Comparison of ENCODE assay signal across 17 cellular contexts in the genomic region with DNA sequence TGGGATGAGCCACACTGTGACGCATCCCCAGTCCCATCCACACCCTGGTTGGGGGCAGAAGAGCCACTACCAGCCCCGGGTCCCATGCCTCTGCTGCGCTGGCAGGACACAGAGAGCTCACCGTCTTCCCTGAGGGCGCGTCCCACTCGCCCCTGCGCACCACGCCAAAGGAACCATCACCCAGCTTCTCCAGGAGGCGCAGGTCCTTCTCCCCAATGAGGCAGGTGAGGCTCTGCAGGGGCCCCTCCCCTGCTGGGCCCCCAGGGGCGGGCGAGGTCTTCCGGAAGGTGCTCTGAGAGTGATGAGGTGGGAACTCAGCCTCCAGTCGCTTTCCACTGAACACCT.
"Had no signal": no experiment of that assay in that cellular context is flagged by ENCODE, and none has a peak within 500 bp of the region (broad histone marks: within the 10 kb centered on the region; RNA-seq: fewer than 3 reads in every experiment).

No MANE protein-coding gene starts in this region.

- H3K9me3 ChIP-seq: gastroesophageal sphincter, left lung, suprapubic skin had no signal

- H3K27me3 ChIP-seq: gastroesophageal sphincter, left lung, suprapubic skin had no signal

- H3K27me3 Mint-ChIP-seq: activated CD4-positive, alpha-beta T cell treated with anti-CD3 and anti-CD28 coated beads, Interleukin-2, amount 10 ng/mL, durations not matched to agents 7 days and 5 days; brain; naive thymus-derived CD8-positive, alpha-beta T cell; stimulated activated naive CD8-positive, alpha-beta T cell treated with anti-CD3 and anti-CD28 coated beads, Interleukin-15, amount 100 ng/mL, for 72 hours; type B pancreatic cell had no signal

- H3K27ac ChIP-seq: suprapubic skin had no signal

- H3K9ac ChIP-seq: parathyroid adenoma had no signal

- H3K27ac Mint-ChIP-seq: activated CD4-positive, alpha-beta T cell treated with anti-CD3 and anti-CD28 coated beads, Interleukin-2, amount 10 ng/mL, durations not matched to agents 7 days and 5 days; activated CD8-positive, alpha-beta T cell treated with anti-CD3 and anti-CD28 coated beads, Interleukin-2, amount 10 ng/mL, durations not matched to agents 7 days and 5 days; activated naive CD4-positive, alpha-beta T cell treated with anti-CD3 and anti-CD28 coated beads for 36 hours; T-helper 1 cell treated with Interleukin-12 subunit alpha and Interleukin-12 subunit beta and Interleukin-4 antibody, amounts not matched to agents 30 μg/mL and 1 μg/mL, for 36 hours; type B pancreatic cell had no signal

- H3K36me3 Mint-ChIP-seq: type B pancreatic cell had no signal

- H3K79me2 ChIP-seq: parathyroid adenoma had no signal

- H3K9me3 Mint-ChIP-seq: activated CD4-positive, alpha-beta T cell treated with anti-CD3 and anti-CD28 coated beads, Interleukin-2, amount 10 ng/mL, durations not matched to agents 7 days and 5 days; activated naive CD4-positive, alpha-beta T cell treated with anti-CD3 and anti-CD28 coated beads for 36 hours; activated T-cell treated with anti-CD3 and anti-CD28 coated beads, Interleukin-2, amount 50 U/mL, for 4 hours; brain; naive thymus-derived CD8-positive, alpha-beta T cell; stimulated activated naive CD8-positive, alpha-beta T cell treated with anti-CD3 and anti-CD28 coated beads, Interleukin-15, amount 100 ng/mL, for 72 hours; T-helper 1 cell treated with Interleukin-12 subunit alpha and Interleukin-12 subunit beta and Interleukin-4 antibody, amounts not matched to agents 30 μg/mL and 1 μg/mL, for 36 hours; type B pancreatic cell had no signal

- ATAC-seq: activated CD4-positive, CD25-positive, alpha-beta regulatory T cell treated with anti-CD3 and anti-CD28 coated beads, Interleukin-2, amount 50 U/mL, for 24 hours; activated CD8-positive, alpha-beta T cell treated with anti-CD3 and anti-CD28 coated beads, Interleukin-2, amount 10 ng/mL, durations not matched to agents 7 days and 5 days; activated T-cell treated with anti-CD3 and anti-CD28 coated beads, Interleukin-2, amount 50 U/mL, for 4 hours; naive thymus-derived CD8-positive, alpha-beta T cell had no signal

- DNase-seq: activated CD4-positive, alpha-beta T cell treated with anti-CD3 and anti-CD28 coated beads, Interleukin-2, amount 10 ng/mL, durations not matched to agents 7 days and 5 days; activated CD8-positive, alpha-beta T cell treated with anti-CD3 and anti-CD28 coated beads, Interleukin-2, amount 10 ng/mL, durations not matched to agents 7 days and 5 days; activated naive CD4-positive, alpha-beta T cell treated with anti-CD3 and anti-CD28 coated beads for 36 hours; activated T-cell treated with anti-CD3 and anti-CD28 coated beads, Interleukin-2, amount 50 U/mL, for 4 hours; islet precursor cell; stimulated activated CD4-positive, alpha-beta T cell treated with anti-CD3 and anti-CD28 coated beads, Interleukin-4, amount 100 ng/mL, for 1 hour; stimulated activated naive CD8-positive, alpha-beta T cell treated with anti-CD3 and anti-CD28 coated beads, Interleukin-15, amount 100 ng/mL, for 72 hours had no signal

- H3K4me3 ChIP-seq: coronary artery, gastroesophageal sphincter, left lung, suprapubic skin had no signal

- H3K4me1 ChIP-seq: parathyroid adenoma had no signal

- H2AFZ ChIP-seq: parathyroid adenoma had no signal

- H3K4me3 Mint-ChIP-seq: activated CD4-positive, alpha-beta T cell treated with anti-CD3 and anti-CD28 coated beads, Interleukin-2, amount 10 ng/mL, durations not matched to agents 7 days and 5 days; activated CD8-positive, alpha-beta T cell treated with anti-CD3 and anti-CD28 coated beads, Interleukin-2, amount 10 ng/mL, durations not matched to agents 7 days and 5 days; activated naive CD4-positive, alpha-beta T cell treated with anti-CD3 and anti-CD28 coated beads for 36 hours; activated T-cell treated with anti-CD3 and anti-CD28 coated beads, Interleukin-2, amount 50 U/mL, for 4 hours; naive thymus-derived CD8-positive, alpha-beta T cell; stimulated activated naive CD8-positive, alpha-beta T cell treated with anti-CD3 and anti-CD28 coated beads, Interleukin-15, amount 100 ng/mL, for 72 hours; T-helper 1 cell treated with Interleukin-12 subunit alpha and Interleukin-12 subunit beta and Interleukin-4 antibody, amounts not matched to agents 30 μg/mL and 1 μg/mL, for 36 hours; type B pancreatic cell had no signal
